Comparison of ENCODE assay signal across 3 cellular contexts in the genomic region with DNA sequence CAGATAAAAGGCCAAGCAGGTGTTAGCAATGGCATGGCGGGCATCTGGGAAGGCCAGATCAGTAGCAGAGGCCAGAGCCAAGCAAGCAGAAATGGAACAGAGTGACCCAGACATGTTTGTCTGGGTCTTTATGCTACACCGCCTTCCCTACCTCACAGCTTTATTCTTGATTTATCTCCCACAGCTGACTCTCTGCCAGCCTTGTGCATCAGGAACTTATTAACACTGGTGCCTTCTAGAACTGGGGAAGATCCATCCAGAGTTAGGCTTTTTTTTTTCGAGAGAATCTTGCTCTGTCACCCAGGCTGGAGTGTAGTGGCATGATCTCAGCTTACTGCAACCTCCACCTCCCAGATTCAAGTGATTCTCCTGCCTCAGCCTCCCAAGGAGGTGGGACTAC.
TF ChIP-seq lines count a peak whose summit lies in the region.

No MANE protein-coding gene starts in this region.

TF ChIP-seq in HCT116, 20 proteins besides CTCF, POLR2A, EP300 and RAD21 (continued from another document):
- TF ChIP-seq, protein P1, sequence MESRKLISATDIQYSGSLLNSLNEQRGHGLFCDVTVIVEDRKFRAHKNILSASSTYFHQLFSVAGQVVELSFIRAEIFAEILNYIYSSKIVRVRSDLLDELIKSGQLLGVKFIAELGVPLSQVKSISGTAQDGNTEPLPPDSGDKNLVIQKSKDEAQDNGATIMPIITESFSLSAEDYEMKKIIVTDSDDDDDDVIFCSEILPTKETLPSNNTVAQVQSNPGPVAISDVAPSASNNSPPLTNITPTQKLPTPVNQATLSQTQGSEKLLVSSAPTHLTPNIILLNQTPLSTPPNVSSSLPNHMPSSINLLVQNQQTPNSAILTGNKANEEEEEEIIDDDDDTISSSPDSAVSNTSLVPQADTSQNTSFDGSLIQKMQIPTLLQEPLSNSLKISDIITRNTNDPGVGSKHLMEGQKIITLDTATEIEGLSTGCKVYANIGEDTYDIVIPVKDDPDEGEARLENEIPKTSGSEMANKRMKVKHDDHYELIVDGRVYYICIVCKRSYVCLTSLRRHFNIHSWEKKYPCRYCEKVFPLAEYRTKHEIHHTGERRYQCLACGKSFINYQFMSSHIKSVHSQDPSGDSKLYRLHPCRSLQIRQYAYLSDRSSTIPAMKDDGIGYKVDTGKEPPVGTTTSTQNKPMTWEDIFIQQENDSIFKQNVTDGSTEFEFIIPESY (IDR thresholded peaks at IDR 0.05; ENCODE audit: extremely low read depth, insufficient replicate concordance, low read length): no peak
- TF ChIP-seq, protein P2, sequence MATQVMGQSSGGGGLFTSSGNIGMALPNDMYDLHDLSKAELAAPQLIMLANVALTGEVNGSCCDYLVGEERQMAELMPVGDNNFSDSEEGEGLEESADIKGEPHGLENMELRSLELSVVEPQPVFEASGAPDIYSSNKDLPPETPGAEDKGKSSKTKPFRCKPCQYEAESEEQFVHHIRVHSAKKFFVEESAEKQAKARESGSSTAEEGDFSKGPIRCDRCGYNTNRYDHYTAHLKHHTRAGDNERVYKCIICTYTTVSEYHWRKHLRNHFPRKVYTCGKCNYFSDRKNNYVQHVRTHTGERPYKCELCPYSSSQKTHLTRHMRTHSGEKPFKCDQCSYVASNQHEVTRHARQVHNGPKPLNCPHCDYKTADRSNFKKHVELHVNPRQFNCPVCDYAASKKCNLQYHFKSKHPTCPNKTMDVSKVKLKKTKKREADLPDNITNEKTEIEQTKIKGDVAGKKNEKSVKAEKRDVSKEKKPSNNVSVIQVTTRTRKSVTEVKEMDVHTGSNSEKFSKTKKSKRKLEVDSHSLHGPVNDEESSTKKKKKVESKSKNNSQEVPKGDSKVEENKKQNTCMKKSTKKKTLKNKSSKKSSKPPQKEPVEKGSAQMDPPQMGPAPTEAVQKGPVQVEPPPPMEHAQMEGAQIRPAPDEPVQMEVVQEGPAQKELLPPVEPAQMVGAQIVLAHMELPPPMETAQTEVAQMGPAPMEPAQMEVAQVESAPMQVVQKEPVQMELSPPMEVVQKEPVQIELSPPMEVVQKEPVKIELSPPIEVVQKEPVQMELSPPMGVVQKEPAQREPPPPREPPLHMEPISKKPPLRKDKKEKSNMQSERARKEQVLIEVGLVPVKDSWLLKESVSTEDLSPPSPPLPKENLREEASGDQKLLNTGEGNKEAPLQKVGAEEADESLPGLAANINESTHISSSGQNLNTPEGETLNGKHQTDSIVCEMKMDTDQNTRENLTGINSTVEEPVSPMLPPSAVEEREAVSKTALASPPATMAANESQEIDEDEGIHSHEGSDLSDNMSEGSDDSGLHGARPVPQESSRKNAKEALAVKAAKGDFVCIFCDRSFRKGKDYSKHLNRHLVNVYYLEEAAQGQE (IDR thresholded peaks at IDR 0.05; ENCODE audit: low read depth): no peak

TF ChIP-seq in SK-N-SH treated with all-trans-retinoic acid at 6 μM for 48 hours, 23 proteins besides CTCF, POLR2A, EP300 and RAD21 (continued from another document):
- TF ChIP-seq SNAI2 (CRISPR knock-in tag; IDR thresholded peaks at IDR 0.05) (no peak), ZC3H10 (CRISPR knock-in tag; IDR thresholded peaks at IDR 0.05) (no peak), ESRRG (CRISPR knock-in tag; IDR thresholded peaks at IDR 0.05) (no peak), TCF4 (CRISPR knock-in tag; IDR thresholded peaks at IDR 0.05; ENCODE audit: borderline replicate concordance) (no peak), PPARA (CRISPR knock-in tag; IDR thresholded peaks at IDR 0.05; ENCODE audit: borderline replicate concordance) (no peak), CSDC2 (CRISPR knock-in tag; IDR thresholded peaks at IDR 0.05) (no peak), ARNTL (CRISPR knock-in tag; IDR thresholded peaks at IDR 0.05; ENCODE audit: borderline replicate concordance, low read depth) (no peak), ZNF70 (CRISPR knock-in tag; IDR thresholded peaks at IDR 0.05) (no peak), GLIS3 (CRISPR knock-in tag; IDR thresholded peaks at IDR 0.05) (no peak), ISL1 (CRISPR knock-in tag; IDR thresholded peaks at IDR 0.05) (no peak), RARB (CRISPR knock-in tag; IDR thresholded peaks at IDR 0.05) (no peak)
- TF ChIP-seq, protein P3, sequence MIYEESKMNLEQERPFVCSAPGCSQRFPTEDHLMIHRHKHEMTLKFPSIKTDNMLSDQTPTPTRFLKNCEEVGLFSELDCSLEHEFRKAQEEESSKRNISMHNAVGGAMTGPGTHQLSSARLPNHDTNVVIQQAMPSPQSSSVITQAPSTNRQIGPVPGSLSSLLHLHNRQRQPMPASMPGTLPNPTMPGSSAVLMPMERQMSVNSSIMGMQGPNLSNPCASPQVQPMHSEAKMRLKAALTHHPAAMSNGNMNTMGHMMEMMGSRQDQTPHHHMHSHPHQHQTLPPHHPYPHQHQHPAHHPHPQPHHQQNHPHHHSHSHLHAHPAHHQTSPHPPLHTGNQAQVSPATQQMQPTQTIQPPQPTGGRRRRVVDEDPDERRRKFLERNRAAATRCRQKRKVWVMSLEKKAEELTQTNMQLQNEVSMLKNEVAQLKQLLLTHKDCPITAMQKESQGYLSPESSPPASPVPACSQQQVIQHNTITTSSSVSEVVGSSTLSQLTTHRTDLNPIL (CRISPR knock-in tag; IDR thresholded peaks at IDR 0.05; ENCODE audit: low read depth): no peak
- TF ChIP-seq, protein P4, sequence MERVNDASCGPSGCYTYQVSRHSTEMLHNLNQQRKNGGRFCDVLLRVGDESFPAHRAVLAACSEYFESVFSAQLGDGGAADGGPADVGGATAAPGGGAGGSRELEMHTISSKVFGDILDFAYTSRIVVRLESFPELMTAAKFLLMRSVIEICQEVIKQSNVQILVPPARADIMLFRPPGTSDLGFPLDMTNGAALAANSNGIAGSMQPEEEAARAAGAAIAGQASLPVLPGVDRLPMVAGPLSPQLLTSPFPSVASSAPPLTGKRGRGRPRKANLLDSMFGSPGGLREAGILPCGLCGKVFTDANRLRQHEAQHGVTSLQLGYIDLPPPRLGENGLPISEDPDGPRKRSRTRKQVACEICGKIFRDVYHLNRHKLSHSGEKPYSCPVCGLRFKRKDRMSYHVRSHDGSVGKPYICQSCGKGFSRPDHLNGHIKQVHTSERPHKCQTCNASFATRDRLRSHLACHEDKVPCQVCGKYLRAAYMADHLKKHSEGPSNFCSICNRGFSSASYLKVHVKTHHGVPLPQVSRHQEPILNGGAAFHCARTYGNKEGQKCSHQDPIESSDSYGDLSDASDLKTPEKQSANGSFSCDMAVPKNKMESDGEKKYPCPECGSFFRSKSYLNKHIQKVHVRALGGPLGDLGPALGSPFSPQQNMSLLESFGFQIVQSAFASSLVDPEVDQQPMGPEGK (CRISPR knock-in tag; IDR thresholded peaks at IDR 0.05; ENCODE audit: borderline replicate concordance): no peak
- TF ChIP-seq, protein P5, sequence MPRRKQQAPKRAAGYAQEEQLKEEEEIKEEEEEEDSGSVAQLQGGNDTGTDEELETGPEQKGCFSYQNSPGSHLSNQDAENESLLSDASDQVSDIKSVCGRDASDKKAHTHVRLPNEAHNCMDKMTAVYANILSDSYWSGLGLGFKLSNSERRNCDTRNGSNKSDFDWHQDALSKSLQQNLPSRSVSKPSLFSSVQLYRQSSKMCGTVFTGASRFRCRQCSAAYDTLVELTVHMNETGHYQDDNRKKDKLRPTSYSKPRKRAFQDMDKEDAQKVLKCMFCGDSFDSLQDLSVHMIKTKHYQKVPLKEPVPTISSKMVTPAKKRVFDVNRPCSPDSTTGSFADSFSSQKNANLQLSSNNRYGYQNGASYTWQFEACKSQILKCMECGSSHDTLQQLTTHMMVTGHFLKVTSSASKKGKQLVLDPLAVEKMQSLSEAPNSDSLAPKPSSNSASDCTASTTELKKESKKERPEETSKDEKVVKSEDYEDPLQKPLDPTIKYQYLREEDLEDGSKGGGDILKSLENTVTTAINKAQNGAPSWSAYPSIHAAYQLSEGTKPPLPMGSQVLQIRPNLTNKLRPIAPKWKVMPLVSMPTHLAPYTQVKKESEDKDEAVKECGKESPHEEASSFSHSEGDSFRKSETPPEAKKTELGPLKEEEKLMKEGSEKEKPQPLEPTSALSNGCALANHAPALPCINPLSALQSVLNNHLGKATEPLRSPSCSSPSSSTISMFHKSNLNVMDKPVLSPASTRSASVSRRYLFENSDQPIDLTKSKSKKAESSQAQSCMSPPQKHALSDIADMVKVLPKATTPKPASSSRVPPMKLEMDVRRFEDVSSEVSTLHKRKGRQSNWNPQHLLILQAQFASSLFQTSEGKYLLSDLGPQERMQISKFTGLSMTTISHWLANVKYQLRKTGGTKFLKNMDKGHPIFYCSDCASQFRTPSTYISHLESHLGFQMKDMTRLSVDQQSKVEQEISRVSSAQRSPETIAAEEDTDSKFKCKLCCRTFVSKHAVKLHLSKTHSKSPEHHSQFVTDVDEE (CRISPR knock-in tag; IDR thresholded peaks at IDR 0.05): no peak
TF ChIP-seq in SK-N-SH treated with all-trans-retinoic acid at 6 μM for 48 hours: peak in this region for 0.

TF ChIP-seq in HepG2, 621 proteins besides CTCF, POLR2A, EP300 and RAD21 (continued from another document):
- TF ChIP-seq, protein P6, sequence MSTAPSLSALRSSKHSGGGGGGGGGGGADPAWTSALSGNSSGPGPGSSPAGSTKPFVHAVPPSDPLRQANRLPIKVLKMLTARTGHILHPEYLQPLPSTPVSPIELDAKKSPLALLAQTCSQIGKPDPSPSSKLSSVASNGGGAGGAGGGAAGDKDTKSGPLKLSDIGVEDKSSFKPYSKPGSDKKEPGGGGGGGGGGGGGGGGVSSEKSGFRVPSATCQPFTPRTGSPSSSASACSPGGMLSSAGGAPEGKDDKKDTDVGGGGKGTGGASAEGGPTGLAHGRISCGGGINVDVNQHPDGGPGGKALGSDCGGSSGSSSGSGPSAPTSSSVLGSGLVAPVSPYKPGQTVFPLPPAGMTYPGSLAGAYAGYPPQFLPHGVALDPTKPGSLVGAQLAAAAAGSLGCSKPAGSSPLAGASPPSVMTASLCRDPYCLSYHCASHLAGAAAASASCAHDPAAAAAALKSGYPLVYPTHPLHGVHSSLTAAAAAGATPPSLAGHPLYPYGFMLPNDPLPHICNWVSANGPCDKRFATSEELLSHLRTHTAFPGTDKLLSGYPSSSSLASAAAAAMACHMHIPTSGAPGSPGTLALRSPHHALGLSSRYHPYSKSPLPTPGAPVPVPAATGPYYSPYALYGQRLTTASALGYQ (CRISPR knock-in tag; IDR thresholded peaks at IDR 0.05): no peak
- TF ChIP-seq, protein P7, sequence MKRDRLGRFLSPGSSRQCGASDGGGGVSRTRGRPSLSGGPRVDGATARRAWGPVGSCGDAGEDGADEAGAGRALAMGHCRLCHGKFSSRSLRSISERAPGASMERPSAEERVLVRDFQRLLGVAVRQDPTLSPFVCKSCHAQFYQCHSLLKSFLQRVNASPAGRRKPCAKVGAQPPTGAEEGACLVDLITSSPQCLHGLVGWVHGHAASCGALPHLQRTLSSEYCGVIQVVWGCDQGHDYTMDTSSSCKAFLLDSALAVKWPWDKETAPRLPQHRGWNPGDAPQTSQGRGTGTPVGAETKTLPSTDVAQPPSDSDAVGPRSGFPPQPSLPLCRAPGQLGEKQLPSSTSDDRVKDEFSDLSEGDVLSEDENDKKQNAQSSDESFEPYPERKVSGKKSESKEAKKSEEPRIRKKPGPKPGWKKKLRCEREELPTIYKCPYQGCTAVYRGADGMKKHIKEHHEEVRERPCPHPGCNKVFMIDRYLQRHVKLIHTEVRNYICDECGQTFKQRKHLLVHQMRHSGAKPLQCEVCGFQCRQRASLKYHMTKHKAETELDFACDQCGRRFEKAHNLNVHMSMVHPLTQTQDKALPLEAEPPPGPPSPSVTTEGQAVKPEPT (CRISPR knock-in tag; IDR thresholded peaks at IDR 0.05; ENCODE audit: low read depth): no peak
- TF ChIP-seq ZFY (CRISPR knock-in tag; IDR thresholded peaks at IDR 0.05): no peak
- no peak for TF ChIP-seq ZNF788 (CRISPR knock-in tag; IDR thresholded peaks at IDR 0.05; ENCODE audit: borderline replicate concordance)
- TF ChIP-seq SETDB1 (CRISPR knock-in tag; IDR thresholded peaks at IDR 0.05; ENCODE audit: borderline replicate concordance): no peak
- no peak for TF ChIP-seq ZNF660 (CRISPR knock-in tag; IDR thresholded peaks at IDR 0.05; ENCODE audit: borderline replicate concordance, low read depth)
- TF ChIP-seq, protein P8, sequence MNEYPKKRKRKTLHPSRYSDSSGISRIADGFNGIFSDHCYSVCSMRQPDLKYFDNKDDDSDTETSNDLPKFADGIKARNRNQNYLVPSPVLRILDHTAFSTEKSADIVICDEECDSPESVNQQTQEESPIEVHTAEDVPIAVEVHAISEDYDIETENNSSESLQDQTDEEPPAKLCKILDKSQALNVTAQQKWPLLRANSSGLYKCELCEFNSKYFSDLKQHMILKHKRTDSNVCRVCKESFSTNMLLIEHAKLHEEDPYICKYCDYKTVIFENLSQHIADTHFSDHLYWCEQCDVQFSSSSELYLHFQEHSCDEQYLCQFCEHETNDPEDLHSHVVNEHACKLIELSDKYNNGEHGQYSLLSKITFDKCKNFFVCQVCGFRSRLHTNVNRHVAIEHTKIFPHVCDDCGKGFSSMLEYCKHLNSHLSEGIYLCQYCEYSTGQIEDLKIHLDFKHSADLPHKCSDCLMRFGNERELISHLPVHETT (CRISPR knock-in tag; conservative IDR thresholded peaks at IDR 0.05): no peak
